In genomic region chr7:30799206-30799975, GRCh38 we compare ENCODE assay signal across 8 cellular contexts. TPM values are rescaled to one million over a fixed set of nuclear protein-coding genes. Genes with fewer than 3 reads are reported as not detected.
DNase-seq lines count a peak whose midpoint lies in the region; ATAC-seq and TF ChIP-seq lines count a peak whose summit lies in the region.

No MANE protein-coding gene starts in this region.

- no peaks in the 10 kb centered on the region for H3K9me3 Mint-ChIP-seq in activated T-cell treated with anti-CD3 and anti-CD28 coated beads, Interleukin-2, amount 50 U/mL, for 4 hours

- H3K4me1 ChIP-seq in gastroesophageal sphincter, result peaks cover 9 to 84% (median 60%) of the 10 kb centered on the region in 3 donors

- TF ChIP-seq CTCF in gastroesophageal sphincter (IDR thresholded peaks at IDR 0.05), result no peak

- peaks cover 2% of the 10 kb centered on the region for H3K36me3 Mint-ChIP-seq in activated T-cell treated with anti-CD3 and anti-CD28 coated beads, Interleukin-2, amount 50 U/mL, for 4 hours (ENCODE audit: insufficient read depth)

- ATAC-seq in GM18519 (IDR thresholded peaks at IDR 0.05; ENCODE audit: low FRiP score, unreplicated experiment) (peak; percentile 72), HG02588 (IDR thresholded peaks at IDR 0.05; ENCODE audit: unreplicated experiment) (peak; percentile 67), gastroesophageal sphincter (peak; percentile 76), left lobe of liver (no peak)
- ATAC-seq in activated T-cell treated with anti-CD3 and anti-CD28 coated beads, Interleukin-2, amount 50 U/mL, for 4 hours, result no peak

- WGBS in gastroesophageal sphincter (ENCODE audit: low coverage in 1 of 2), 2 donors, result 20% methylated on average over 1 of the region's 2 CpGs; no CpG with 5 or more reads in 1 of the 2 donors

- no peaks in the 10 kb centered on the region for H3K27me3 ChIP-seq in gastroesophageal sphincter

- no peak for TF ChIP-seq EP300 in gastroesophageal sphincter (IDR thresholded peaks at IDR 0.05)

- H3K4me1 Mint-ChIP-seq in activated T-cell treated with anti-CD3 and anti-CD28 coated beads, Interleukin-2, amount 50 U/mL, for 4 hours (ENCODE audit: low read depth), result no peaks in the 10 kb centered on the region

- no peak overlapping the region for H3K4me3 Mint-ChIP-seq in activated T-cell treated with anti-CD3 and anti-CD28 coated beads, Interleukin-2, amount 50 U/mL, for 4 hours

- no peaks in the 10 kb centered on the region for H3K27me3 Mint-ChIP-seq in activated T-cell treated with anti-CD3 and anti-CD28 coated beads, Interleukin-2, amount 50 U/mL, for 4 hours (ENCODE audit: low read depth)

- DNase-seq in NCI-H226 (peak; percentile 100), medulla oblongata (ENCODE audit: extremely low spot score) (no peak), left lobe of liver (ENCODE audit: low spot score) (no peak), NCI-H345 (lab: John Stamatoyannopoulos, UW) (no peak)
- DNase-seq in activated T-cell treated with anti-CD3 and anti-CD28 coated beads, Interleukin-2, amount 50 U/mL, for 4 hours, result no peak

- no peak for TF ChIP-seq POLR2A in gastroesophageal sphincter (IDR thresholded peaks at IDR 0.05)

- H3K4me3 ChIP-seq in gastroesophageal sphincter, result no peak overlapping the region

- peak overlapping the region in 3 of 4 donors; percentile 69 to 82 (median 76) for H3K27ac ChIP-seq in gastroesophageal sphincter

- H3K9me3 ChIP-seq in gastroesophageal sphincter, result no peaks in the 10 kb centered on the region

- H3K36me3 ChIP-seq in gastroesophageal sphincter, result peaks cover 0 to 2% of the 10 kb centered on the region in 2 donors

RNA-seq across cellular contexts. Expression of gene MINDY4, which starts 28.2 kb away (rescaled TPM):
- total RNA-seq in gastroesophageal sphincter (10 to 100 TPM in 3 of 4 donors, 1 to 10 TPM in 1; 5.6 to 31.8 (median 20.4) TPM), left lobe of liver (2.3 TPM)
- total RNA-seq in activated T-cell treated with anti-CD3 and anti-CD28 coated beads, Interleukin-2, amount 50 U/mL, for 4 hours, result 1 to 10 TPM; 1.6 to 2.1 (median 1.7) TPM

RNA-seq across cellular contexts. Expression of gene INMT, which starts 47.5 kb away (rescaled TPM):
- 100 to 1,000 TPM; 115 to 212 (median 131) TPM for total RNA-seq in gastroesophageal sphincter
- total RNA-seq in left lobe of liver, result 21.5 TPM
- total RNA-seq in activated T-cell treated with anti-CD3 and anti-CD28 coated beads, Interleukin-2, amount 50 U/mL, for 4 hours, result under 1 TPM; 0.08 to 0.25 (median 0.14) TPM

Comparison
In these comparisons a context has a peak if more than half of its experiments do, and no peak if none do; other contexts are left out.
1. ATAC-seq: peak in GM18519 (single experiment), HG02588 (single experiment) and gastroesophageal sphincter (single experiment); none in left lobe of liver (single experiment) and activated T-cell treated with anti-CD3 and anti-CD28 coated beads, Interleukin-2, amount 50 U/mL, for 4 hours (0 of 2).
2. RNA of gene INMT, which starts 47.5 kb away (total RNA-seq): 115 to 212 TPM in gastroesophageal sphincter and 21.5 TPM in left lobe of liver (single experiment); 0.08 to 0.25 TPM in activated T-cell treated with anti-CD3 and anti-CD28 coated beads, Interleukin-2, amount 50 U/mL, for 4 hours; every median in the first group is over 10 times any median in the second.